In genomic region chr3:40979962-40980361, GRCh38 we compare ENCODE assay signal across 31 cellular contexts.
"Had no signal": no experiment of that assay in that cellular context is flagged by ENCODE, and none has a peak within 500 bp of the region (broad histone marks: within the 10 kb centered on the region; RNA-seq: fewer than 3 reads in every experiment).

No MANE protein-coding gene starts in this region.

- H3K27ac ChIP-seq: coronary artery, esophagus muscularis mucosa, foreskin keratinocyte, gastroesophageal sphincter, heart left ventricle, hepatocyte, left lung, neural progenitor cell, prostate gland, right atrium auricular region, suprapubic skin, transverse colon, upper lobe of right lung had no signal

- H3K9ac ChIP-seq: neural progenitor cell had no signal

- H3K27me3 ChIP-seq: esophagus muscularis mucosa, gastroesophageal sphincter, heart left ventricle, hepatocyte, left lung, neural progenitor cell, right atrium auricular region, suprapubic skin, transverse colon, upper lobe of right lung, uterus had no signal

- H3K9me3 ChIP-seq: esophagus muscularis mucosa, gastroesophageal sphincter, heart left ventricle, left lung, mucosa of descending colon, prostate gland, right atrium auricular region, suprapubic skin, transverse colon, upper lobe of right lung, uterus had no signal

- H3K4me3 Mint-ChIP-seq: mesothelial cell of epicardium; naive B cell; nephron; neural progenitor cell; stimulated activated naive CD8-positive, alpha-beta T cell treated with anti-CD3 and anti-CD28 coated beads, Interleukin-15, Interleukin-2, amounts not matched to agents 100 ng/mL and 50 ng/mL, for 24 hours had no signal

- H3K4me3 ChIP-seq: coronary artery, esophagus muscularis mucosa, gastroesophageal sphincter, heart left ventricle, hepatocyte, left lung, mucosa of descending colon, neural progenitor cell, prostate gland, right atrium auricular region, smooth muscle cell, suprapubic skin, transverse colon, upper lobe of right lung, uterus had no signal

- H3K27ac Mint-ChIP-seq: mesothelial cell of epicardium, nephron, neural progenitor cell had no signal

- H3K9me3 Mint-ChIP-seq: mesothelial cell of epicardium; naive B cell; nephron; neural progenitor cell; stimulated activated naive CD8-positive, alpha-beta T cell treated with anti-CD3 and anti-CD28 coated beads, Interleukin-15, Interleukin-2, amounts not matched to agents 100 ng/mL and 50 ng/mL, for 24 hours had no signal

- H2AFZ ChIP-seq: hepatocyte, neural progenitor cell had no signal

- H3K4me1 ChIP-seq: foreskin keratinocyte, neural progenitor cell, prostate gland, suprapubic skin had no signal

- DNase-seq: dermis blood vessel endothelial cell; effector memory CD4-positive, alpha-beta T cell; foreskin keratinocyte; heart left ventricle; left cardiac atrium; left lung; mesenchymal stem cell; mucosa of descending colon; naive B cell; stimulated activated CD4-positive, alpha-beta T cell treated with anti-CD3 and anti-CD28 coated beads, Interleukin-12 subunit alpha, Interleukin-12 subunit beta, amount 100 ng/mL, for 4 hours; stimulated activated CD4-positive, alpha-beta T cell treated with anti-CD3 and anti-CD28 coated beads, Interleukin-1b, Interleukin-23, amount 100 ng/mL, for 48 hours; stimulated activated CD4-positive, alpha-beta T cell treated with anti-CD3 and anti-CD28 coated beads, Interleukin-4, amount 100 ng/mL, for 1 hour; stimulated activated CD8-positive, alpha-beta memory T cell treated with anti-CD3 and anti-CD28 coated beads, Interleukin-4, amount 100 ng/mL, for 48 hours; transverse colon; upper lobe of right lung; uterus had no signal

- H3K36me3 ChIP-seq: esophagus muscularis mucosa, gastroesophageal sphincter, heart left ventricle, left lung, neural progenitor cell, prostate gland, right atrium auricular region, suprapubic skin, transverse colon, upper lobe of right lung, uterus had no signal

- FAIRE-seq: endothelial cell of umbilical vein, islet of Langerhans had no signal

- H3K4me2 ChIP-seq: hepatocyte, neural progenitor cell, smooth muscle cell had no signal

- H3K79me2 ChIP-seq: hepatocyte had no signal

- H3K36me3 Mint-ChIP-seq: mesothelial cell of epicardium, naive B cell, neural progenitor cell had no signal

- ATAC-seq: foreskin keratinocyte, gastroesophageal sphincter, heart left ventricle, left cardiac atrium, left lung, mucosa of descending colon, sciatic nerve, upper lobe of right lung had no signal
